ENCODE assay signal across 16 cellular contexts in the genomic region with DNA sequence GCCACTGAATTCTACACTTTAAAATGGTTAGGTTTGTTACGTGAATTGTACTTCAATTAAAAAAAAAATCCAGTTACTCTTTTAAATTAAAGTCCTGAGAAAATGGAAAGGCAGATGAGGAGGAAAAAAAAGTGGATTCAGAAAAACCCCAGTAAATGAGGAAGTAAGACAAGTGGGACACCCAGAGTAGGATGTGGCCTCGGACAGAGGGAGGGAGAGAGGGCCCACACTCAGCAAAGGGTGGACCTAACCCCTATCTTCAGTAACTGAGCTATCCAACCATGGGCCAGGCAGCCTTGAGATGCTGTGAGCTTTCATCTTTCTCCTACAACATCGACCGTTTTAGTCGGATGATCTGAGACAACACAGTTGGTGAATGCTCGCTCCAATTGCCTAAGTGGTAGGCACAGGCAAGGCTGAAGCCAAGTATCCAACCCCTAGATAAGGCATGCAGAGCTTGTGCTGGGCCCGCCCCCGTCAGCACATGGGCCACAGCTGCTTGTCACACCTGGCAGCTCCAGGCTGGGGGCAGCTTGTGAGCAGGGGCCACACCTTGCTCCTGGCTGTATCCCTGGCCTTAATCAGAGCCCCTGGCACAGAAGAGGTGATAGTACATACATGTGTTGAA.
DNase-seq lines count a peak whose midpoint lies in the region; ATAC-seq and TF ChIP-seq lines count a peak whose summit lies in the region.
"Had no signal": no experiment of that assay in that cellular context is flagged by ENCODE, and none has a peak within 500 bp of the region (broad histone marks: within the 10 kb centered on the region; RNA-seq: fewer than 3 reads in every experiment).

No MANE protein-coding gene starts in this region.

- in situ Hi-C loops in GM13976 (cut with MboI; ENCODE audit: low sequenced_read_pairs, unreplicated experiment) = no loop called here

- intact Hi-C loops in Right ventricle myocardium superior (cut with DNase I) = no loop called here
- intact Hi-C loops in cardiac septum (cut with DNase I) = no loop called here

- ATAC-seq in Right ventricle myocardium superior (ENCODE audit: poor library complexity) (peak; percentile 66), GM19351 (IDR thresholded peaks at IDR 0.05; ENCODE audit: unreplicated experiment) (no peak), GM19023 (IDR thresholded peaks at IDR 0.05; ENCODE audit: unreplicated experiment) (no peak)
- ATAC-seq: CD8-positive, alpha-beta T cell; left lung; naive thymus-derived CD4-positive, alpha-beta T cell had no signal

- DNase-seq in Right ventricle myocardium superior (no peak), cardiac septum (ENCODE audit: low spot score) (no peak), UCSD-AML1 (lab: John Stamatoyannopoulos, UW; ENCODE audit: unreplicated experiment) (peak; percentile 33), medulla oblongata (ENCODE audit: extremely low spot score) (peak; percentile 59), GM13976 (ENCODE audit: low spot score) (no peak), NCI-H345 (lab: John Stamatoyannopoulos, UW) (no peak)
- DNase-seq: activated CD4-positive, alpha-beta T cell treated with anti-CD3 and anti-CD28 coated beads, Interleukin-2, amount 50 U/mL, for 48 hours; activated T-cell treated with anti-CD3 and anti-CD28 coated beads, Interleukin-2, amount 50 U/mL, for 1 hour; CD8-positive, alpha-beta T cell; cerebellar nuclear complex; left lung; naive thymus-derived CD4-positive, alpha-beta T cell; NCI-H1417; stimulated activated naive CD4-positive, alpha-beta T cell had no signal

- no peak for TF ChIP-seq CTCF in GM13976 (IDR thresholded peaks at IDR 0.05; ENCODE audit: borderline replicate concordance, control extremely low read depth, extremely low read depth, insufficient read depth, missing control alignments)

Comparison
In these comparisons a context has a peak if more than half of its experiments do, and no peak if none do; other contexts are left out.
1. DNase-seq: peak in UCSD-AML1 (single experiment) and medulla oblongata (single experiment); none in Right ventricle myocardium superior (single experiment), cardiac septum (single experiment), GM13976 (single experiment) and NCI-H345 (single experiment).